ENCODE assay signal across 8 cellular contexts in genomic region chr3:58052373-58053273, GRCh38. TPM values are rescaled to one million over a fixed set of nuclear protein-coding genes. Genes with fewer than 3 reads are reported as not detected.
A peak's percentile ranks its signal among the peaks of the same experiment; 100 is the strongest.
DNase-seq lines count a peak whose midpoint lies in the region; ATAC-seq and TF ChIP-seq lines count a peak whose summit lies in the region.

No MANE protein-coding gene starts in this region.

- no peaks in the 10 kb centered on the region for H3K36me3 ChIP-seq in PC-9 (ENCODE audit: low read depth)

- H3K9me3 ChIP-seq in PC-9 (ENCODE audit: insufficient read depth, low read depth) = no peaks in the 10 kb centered on the region

- H3K79me2 ChIP-seq in PC-9 (ENCODE audit: low read depth) = peaks cover 95% of the 10 kb centered on the region

- H2AFZ ChIP-seq in PC-9 = no peak overlapping the region

- 36 to 41% methylated on average over 8 of the region's 8 CpGs for WGBS in lower leg skin, 2 donors

- peak overlapping the region; percentile 78 for H3K4me2 ChIP-seq in PC-9

- ATAC-seq in GM21717 (IDR thresholded peaks at IDR 0.05; ENCODE audit: unreplicated experiment) = peak; percentile 68
- no peak for ATAC-seq in GM21528 (IDR thresholded peaks at IDR 0.05; ENCODE audit: low FRiP score, unreplicated experiment)

- POLR2A ChIA-PET in PC-9 (lab: Charles Lee; ENCODE audit: unreplicated experiment) = interaction anchor here (0.6 to 1.1 kb wide), 2 partner anchors 8 to 40 kb away, joined by 5 to 6 read pairs; no protein-coding TSS in a partner anchor

- DNase-seq in PC-9 (peak; percentile 83 to 92), caudate nucleus (lab: John Stamatoyannopoulos, UW) (peak in 33 of 61 donors; percentile 2 to 55 (median 20)), lower leg skin (ENCODE audit: low spot score in 2 of 2) (peak; percentile 79 to 95), DMS153 (lab: John Stamatoyannopoulos, UW) (no peak), COR-L47 (lab: John Stamatoyannopoulos, UW) (no peak)
- peak; percentile 20 to 42 (median 41) for DNase-seq in stimulated activated CD4-positive, alpha-beta T cell treated with anti-CD3 and anti-CD28 coated beads, TNF-alpha, amount 100 ng/mL, for 48 hours (ENCODE audit: low read depth in 3 of 3)

- CTCF ChIA-PET in PC-9 (lab: Charles Lee) = interaction anchor here (0.6 kb wide), 1 partner anchor 48 kb away, joined by 5 read pairs; no protein-coding TSS in a partner anchor

- H3K4me3 ChIP-seq in PC-9 (peak overlapping the region; percentile 33; the same call in 1 of the 2 replicates), lower leg skin (ENCODE audit: low read depth, poor library complexity, severe bottlenecking) (no peak overlapping the region)

- peaks cover 75% of the 10 kb centered on the region for H3K4me1 ChIP-seq in PC-9 (replicated peaks; ENCODE audit: insufficient read depth)

- TF ChIP-seq CTCF in PC-9 (conservative IDR thresholded peaks at IDR 0.05) = no peak
- TF ChIP-seq CTCF in lower leg skin (IDR thresholded peaks at IDR 0.05) = no peak

- peaks cover 65% of the 10 kb centered on the region for H3F3A ChIP-seq in PC-9 (ENCODE audit: insufficient read depth, low read depth)

- peak overlapping the region; percentile 99 for H3K27ac ChIP-seq in PC-9
- no peak overlapping the region for H3K27ac ChIP-seq in caudate nucleus (ENCODE audit: low read depth, low read length)

- BruUV-seq in PC-9 (replicated peaks; lab: Mats Ljungman, UMichigan) = no TSS peak

- peaks cover 45% of the 10 kb centered on the region for H4K20me1 ChIP-seq in PC-9 (ENCODE audit: insufficient read depth)

- H3K27me3 ChIP-seq in PC-9 (ENCODE audit: insufficient read depth, low read depth) = no peaks in the 10 kb centered on the region

- no peaks in the 10 kb centered on the region for H3K9me2 ChIP-seq in PC-9 (ENCODE audit: insufficient read depth)

- intact Hi-C loops in PC-9 (cut with micrococcal nuclease; ENCODE audit: unreplicated experiment) = loop anchor here (1.0 to 5.0 kb wide), 4 partner anchors 16 to 60 kb away; no protein-coding TSS in a partner anchor
- intact Hi-C loops in lower leg skin (cut with DNase I; ENCODE audit: low total_unique reads) = no loop called here

- TF ChIP-seq POLR2A in lower leg skin (IDR thresholded peaks at IDR 0.05) = no peak

RNA-seq across cellular contexts. Expression of gene FLNB, which starts 44.4 kb away (rescaled TPM):
- 349 and 361 TPM in 2 replicates for total RNA-seq in PC-9 (2021)
- total RNA-seq in lower leg skin = 100 to 1,000 TPM; 108 to 155 (median 128) TPM

Comparison
In these comparisons a context has a peak if more than half of its experiments do, and no peak if none do; other contexts are left out.
1. DNase-seq: peak in PC-9 (2 of 2), caudate nucleus (33 of 61), lower leg skin (2 of 2) and stimulated activated CD4-positive, alpha-beta T cell treated with anti-CD3 and anti-CD28 coated beads, TNF-alpha, amount 100 ng/mL, for 48 hours (3 of 3); none in DMS153 (single experiment) and COR-L47 (single experiment).